ENCODE assay signal across 20 cellular contexts in the genomic region with DNA sequence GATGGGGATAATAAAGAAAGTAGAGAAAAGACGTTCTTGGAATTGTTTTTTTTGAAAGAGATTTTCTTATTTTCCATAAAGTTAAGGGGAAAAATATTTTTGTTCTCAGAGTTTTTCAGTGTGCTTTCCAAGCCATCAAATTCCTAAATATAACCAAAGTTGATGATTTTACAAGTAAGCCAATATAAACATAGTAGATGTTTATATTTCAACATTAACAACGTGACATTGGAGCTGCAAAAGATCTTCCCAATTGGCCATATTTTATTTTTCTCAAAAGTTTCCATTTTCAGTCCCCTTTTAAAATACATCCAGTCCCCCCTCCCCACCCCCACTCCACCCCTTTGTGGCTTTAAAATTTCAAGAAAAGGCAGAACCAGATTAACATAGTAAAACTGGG.
DNase-seq lines count a peak whose midpoint lies in the region; ATAC-seq and TF ChIP-seq lines count a peak whose summit lies in the region.
"Had no signal": no experiment of that assay in that cellular context is flagged by ENCODE, and none has a peak within 500 bp of the region (broad histone marks: within the 10 kb centered on the region; RNA-seq: fewer than 3 reads in every experiment).

No MANE protein-coding gene starts in this region.

- H4K91ac ChIP-seq in IMR-90 (ENCODE audit: insufficient read depth, low read depth, low read length) = no peak overlapping the region

- H3K18ac ChIP-seq in IMR-90 (ENCODE audit: low read depth, low read length) = peak overlapping the region; percentile 79

- H3K9me3 ChIP-seq in IMR-90 (ENCODE audit: control insufficient read depth, insufficient read depth, low read length) = no peaks in the 10 kb centered on the region
- no peaks in the 10 kb centered on the region for H3K9me3 ChIP-seq in mammary epithelial cell (replicated peaks; ENCODE audit: insufficient read depth, low read length)
- no peaks in the 10 kb centered on the region for H3K9me3 ChIP-seq in fibroblast of lung (ENCODE audit: control insufficient read depth, insufficient read depth, low read depth, low read length)
- H3K9me3 ChIP-seq in skeletal muscle satellite cell (replicated peaks; ENCODE audit: low read length) = no peaks in the 10 kb centered on the region
- H3K9me3 ChIP-seq in Peyer's patch = no peaks in the 10 kb centered on the region
- H3K9me3 ChIP-seq: MG63 had no signal

- peaks cover 16% of the 10 kb centered on the region for H3K9me1 ChIP-seq in IMR-90 (ENCODE audit: insufficient read depth, low read length)

- dilution Hi-C loops in IMR-90 (cut with HindIII; ENCODE audit: low sequenced_read_pairs, unreplicated experiment) (no loop called here), mammary epithelial cell (cut with HindIII; ENCODE audit: low sequenced_read_pairs) (loop anchor here (5.0 kb wide), 1 partner anchor 83 kb away; a partner anchor contains a TSS)

- no peak overlapping the region for H2AK9ac ChIP-seq in IMR-90 (replicated peaks; ENCODE audit: low read depth, low read length, poor library complexity)

- ATAC-seq in IMR-90 (ENCODE audit: low read depth) (no peak), HG03460 (IDR thresholded peaks at IDR 0.05; ENCODE audit: unreplicated experiment) (no peak)

- peak overlapping the region; percentile 43; the same call in 1 of the 2 replicates for H3K4me2 ChIP-seq in IMR-90 (ENCODE audit: low read depth, low read length)
- H3K4me2 ChIP-seq in mammary epithelial cell (ENCODE audit: insufficient read depth, low read depth, low read length) = no peak overlapping the region
- H3K4me2 ChIP-seq in fibroblast of lung (ENCODE audit: extremely low read depth, insufficient read depth, low read length) = peak overlapping the region; percentile 59
- H3K4me2 ChIP-seq in skeletal muscle satellite cell (ENCODE audit: low read length) = peak overlapping the region; percentile 30

- peaks cover 18% of the 10 kb centered on the region for H3K4me1 ChIP-seq in IMR-90 (ENCODE audit: control insufficient read depth, insufficient read depth, low read length)
- peaks cover 38% of the 10 kb centered on the region for H3K4me1 ChIP-seq in mammary epithelial cell (ENCODE audit: insufficient read depth, low read length)
- peaks cover 12% of the 10 kb centered on the region for H3K4me1 ChIP-seq in fibroblast of lung (ENCODE audit: control insufficient read depth, extremely low read depth, insufficient read depth, low read length)
- peaks cover 29% of the 10 kb centered on the region for H3K4me1 ChIP-seq in skeletal muscle satellite cell (ENCODE audit: control insufficient read depth, insufficient read depth, low read length)
- H3K4me1 ChIP-seq in Peyer's patch = peaks cover 0 to 38% (median 6%) of the 10 kb centered on the region in 4 donors

- H3K56ac ChIP-seq in IMR-90 (ENCODE audit: extremely low read depth, insufficient read depth, low read length) = no peak overlapping the region

- no peak for TF ChIP-seq CTCF in IMR-90 (conservative IDR thresholded peaks at IDR 0.05; ENCODE audit: low read depth, low read length)
- TF ChIP-seq CTCF in mammary epithelial cell (conservative IDR thresholded peaks at IDR 0.05 in 1 of 2, IDR thresholded peaks at IDR 0.05 in 1 of 2; ENCODE audit: extremely low read depth in 1 of 2, insufficient read depth in 1 of 2, low read depth in 1 of 2, low read length in 2 of 2) = no peak
- TF ChIP-seq CTCF in fibroblast of lung (conservative IDR thresholded peaks at IDR 0.05 in 1 of 2, IDR thresholded peaks at IDR 0.05 in 1 of 2; ENCODE audit: low read depth in 1 of 2, low read length in 2 of 2) = no peak
- TF ChIP-seq CTCF in Peyer's patch (IDR thresholded peaks at IDR 0.05) = no peak

- no peak overlapping the region for H2AFZ ChIP-seq in IMR-90 (replicated peaks; ENCODE audit: low read length, poor library complexity)
- H2AFZ ChIP-seq in mammary epithelial cell (ENCODE audit: low read depth, low read length) = peak overlapping the region; percentile 13
- no peak overlapping the region for H2AFZ ChIP-seq in fibroblast of lung (ENCODE audit: low read length)

- TF ChIP-seq RAD21 in IMR-90 (IDR thresholded peaks at IDR 0.05; ENCODE audit: low read length) = no peak

- POLR2A ChIA-PET in IMR-90 (lab: Charles Lee; ENCODE audit: unreplicated experiment) = no interaction called here

- H3K79me2 ChIP-seq in mammary epithelial cell (ENCODE audit: insufficient read depth, low read length) (no peaks in the 10 kb centered on the region), fibroblast of lung (ENCODE audit: control insufficient read depth, insufficient read depth, low read length) (no peaks in the 10 kb centered on the region)

- 0 out of 3 replicates have a peak overlapping the region, but pooled peaks have one; percentile 30 for H2BK15ac ChIP-seq in IMR-90 (ENCODE audit: low read depth, low read length)

- H2BK120ac ChIP-seq in IMR-90 (ENCODE audit: low read depth, low read length) = peak overlapping the region; percentile 14; the same call in 1 of the 2 replicates

- in situ Hi-C loops in IMR-90 (cut with MboI; ENCODE audit: low sequenced_read_pairs) (no loop called here), mammary epithelial cell (cut with MboI; ENCODE audit: low sequenced_read_pairs in 2 of 2) (no loop called here)

- H3K79me1 ChIP-seq in IMR-90 (ENCODE audit: low read depth in 1 of 2, low read length in 2 of 2) = 0 out of 4 replicates have a peak, but pooled peaks cover 0 to 2% of the 10 kb centered on the region in 2 experiments

- no peak overlapping the region for H2BK5ac ChIP-seq in IMR-90 (ENCODE audit: low read depth, low read length, poor library complexity, severe bottlenecking)

- whole genome bisulfite sequencing in IMR-90 (ENCODE audit: extremely low coverage in 2 of 2, insufficient read length in 1 of 2), 2 experiments = no CpG with 5 or more reads among the region's 2 CpGs
- WGBS in mammary epithelial cell (ENCODE audit: low coverage, missing lambda C conversion rate) = 100% methylated on average over 2 of the region's 2 CpGs

- no peaks in the 10 kb centered on the region for H3K27me3 ChIP-seq in IMR-90 (ENCODE audit: control insufficient read depth, insufficient read depth, low read length)
- no peaks in the 10 kb centered on the region for H3K27me3 ChIP-seq in mammary epithelial cell (ENCODE audit: insufficient read depth, low read length)
- H3K27me3 ChIP-seq in fibroblast of lung (ENCODE audit: control insufficient read depth, insufficient read depth, low read length) = no peaks in the 10 kb centered on the region
- no peaks in the 10 kb centered on the region for H3K27me3 ChIP-seq in skeletal muscle satellite cell (ENCODE audit: control insufficient read depth, insufficient read depth, low read length)
- H3K27me3 ChIP-seq in Peyer's patch = no peaks in the 10 kb centered on the region
- H3K27me3 ChIP-seq: MG63 had no signal

- DNase-seq in IMR-90 (no peak), mammary epithelial cell (no peak), fibroblast of lung (ENCODE audit: low read depth in 2 of 2) (peak in 1 of 2 donors; percentile 55), Peyer's patch (no peak), head of caudate nucleus (no peak), NAMALWA (ENCODE audit: low spot score) (no peak)
- DNase-seq: C1 segment of cervical spinal cord, DMS79, HFFc6, Karpas-422, MG63, NCI-H1092 treated with DMSO at 0.1 percent for 48 hours, NCI-H2081, NCI-H2171 treated with DMSO at 0.1 percent for 48 hours, NCI-H446 treated with DMSO at 0.1 percent for 48 hours, NCI-H69, Right ventricle myocardium superior had no signal

- BruUV-seq in IMR-90 (replicated peaks; lab: Mats Ljungman, UMichigan) = no TSS peak
- no TSS peak for BruUV-seq in mammary epithelial cell (replicated peaks; lab: Mats Ljungman, UMichigan)

- peak overlapping the region; percentile 57 for H4K5ac ChIP-seq in IMR-90 (ENCODE audit: low read depth, low read length)

- H4K20me1 ChIP-seq in IMR-90 (ENCODE audit: insufficient read depth, low read length) (no peaks in the 10 kb centered on the region), mammary epithelial cell (ENCODE audit: insufficient read depth, low read length) (no peaks in the 10 kb centered on the region), fibroblast of lung (ENCODE audit: control insufficient read depth, extremely low read depth, insufficient read depth, low read length) (no peaks in the 10 kb centered on the region)

- H3K23ac ChIP-seq in IMR-90 (ENCODE audit: low read depth, low read length) = no peak overlapping the region

- peak overlapping the region; percentile 57; the same call in 1 of the 2 replicates for H3K4ac ChIP-seq in IMR-90 (ENCODE audit: low read depth, low read length)

- no peaks in the 10 kb centered on the region for H3K36me3 ChIP-seq in IMR-90 (ENCODE audit: control insufficient read depth, insufficient read depth, low read length)
- no peaks in the 10 kb centered on the region for H3K36me3 ChIP-seq in mammary epithelial cell (ENCODE audit: insufficient read depth, low read length)
- H3K36me3 ChIP-seq in fibroblast of lung (ENCODE audit: control insufficient read depth, insufficient read depth, low read length) = no peaks in the 10 kb centered on the region
- no peaks in the 10 kb centered on the region for H3K36me3 ChIP-seq in skeletal muscle satellite cell (ENCODE audit: insufficient read depth, low read length)
- no peaks in the 10 kb centered on the region for H3K36me3 ChIP-seq in Peyer's patch
- H3K36me3 ChIP-seq: MG63 had no signal

- no peak overlapping the region for H3K14ac ChIP-seq in IMR-90 (replicated peaks; ENCODE audit: low read depth, low read length)

- H2AK5ac ChIP-seq in IMR-90 (ENCODE audit: low read depth, low read length) = no peak overlapping the region

- intact Hi-C loops in IMR-90 (cut with micrococcal nuclease) (no loop called here), mammary epithelial cell (cut with micrococcal nuclease) (loop anchor here (2.0 kb wide), 1 partner anchor 33 kb away; no protein-coding TSS in a partner anchor), head of caudate nucleus (cut with DNase I) (no loop called here)

- H4K8ac ChIP-seq in IMR-90 (ENCODE audit: low read depth in 2 of 2, low read length in 2 of 2) = no peak overlapping the region

- no peak overlapping the region for H3K9ac ChIP-seq in IMR-90 (ENCODE audit: low read depth, low read length)
- no peak overlapping the region for H3K9ac ChIP-seq in mammary epithelial cell (ENCODE audit: insufficient read depth, low read length)
- H3K9ac ChIP-seq in fibroblast of lung (ENCODE audit: insufficient read depth, low read length) = no peak overlapping the region
- no peak overlapping the region for H3K9ac ChIP-seq in skeletal muscle satellite cell (ENCODE audit: low read depth, low read length)

- CTCF ChIA-PET in IMR-90 (lab: Yijun Ruan, JAX) (no interaction called here), mammary epithelial cell (lab: Charles Lee; ENCODE audit: low non-redundant PET) (no interaction called here)

- TF ChIP-seq POLR2A in IMR-90 (IDR thresholded peaks at IDR 0.05; ENCODE audit: low read depth, low read length) = no peak
- TF ChIP-seq POLR2A in Peyer's patch (IDR thresholded peaks at IDR 0.05) = no peak

- H3K27ac ChIP-seq in IMR-90 (ENCODE audit: insufficient read depth, low read length) = no peak overlapping the region; the same call in 1 of the 2 replicates
- H3K27ac ChIP-seq in mammary epithelial cell (ENCODE audit: insufficient read depth, low read depth, low read length) = no peak overlapping the region
- H3K27ac ChIP-seq in fibroblast of lung (ENCODE audit: insufficient read depth, low read length) = no peak overlapping the region
- H3K27ac ChIP-seq in Peyer's patch = no peak overlapping the region
- H3K27ac ChIP-seq: SK-N-MC had no signal

- H3K4me3 ChIP-seq in IMR-90 (ENCODE audit: insufficient read depth, low read depth, low read length) (no peak overlapping the region), mammary epithelial cell (replicated peaks in 1 of 3; ENCODE audit: insufficient read depth in 1 of 3, low read depth in 2 of 3, low read length in 3 of 3) (no peak overlapping the region), fibroblast of lung (replicated peaks in 1 of 4; ENCODE audit: control extremely low read depth in 1 of 4, insufficient read depth in 1 of 4, low read depth in 3 of 4, low read length in 4 of 4) (no peak overlapping the region), skeletal muscle satellite cell (ENCODE audit: low read length) (no peak overlapping the region), Peyer's patch (no peak overlapping the region)
- H3K4me3 ChIP-seq: MG63, SK-N-MC had no signal

- peak overlapping the region; percentile 18; the same call in 1 of the 2 replicates for H2BK20ac ChIP-seq in IMR-90 (ENCODE audit: low read depth, low read length)
